ENCODE assay signal across 20 cellular contexts in genomic region chr4:20430555-20430954, GRCh38.
A peak's percentile ranks its signal among the peaks of the same experiment; 100 is the strongest.
DNase-seq lines count a peak whose midpoint lies in the region; ATAC-seq and TF ChIP-seq lines count a peak whose summit lies in the region.
"Had no signal": no experiment of that assay in that cellular context is flagged by ENCODE, and none has a peak within 500 bp of the region (broad histone marks: within the 10 kb centered on the region; RNA-seq: fewer than 3 reads in every experiment).

No MANE protein-coding gene starts in this region.

- DNase-seq in left ventricle myocardium inferior (no peak), Right ventricle myocardium inferior (ENCODE audit: missing footprints) (no peak), brain pericyte (ENCODE audit: low read depth, low spot score) (peak; percentile 13), mesenchymal stem cell (peak; percentile 32), Calu3 (no peak), endodermal cell (no peak)
- no peak for DNase-seq in activated naive CD4-positive, alpha-beta T cell treated with anti-CD3 and anti-CD28 coated beads, Interleukin-2, amount 10 ng/mL, durations not matched to agents 7 days and 5 days
- DNase-seq: 8988T; activated naive CD4-positive, alpha-beta T cell treated with anti-CD3 and anti-CD28 coated beads for 36 hours; activated T-cell treated with anti-CD3 and anti-CD28 coated beads for 4 hours; caudate nucleus; CD4-positive, CD25-positive, alpha-beta regulatory T cell; H9; KG1; NCI-H1417; NCI-H82; thyroid gland had no signal

- H3K36me3 ChIP-seq in left ventricle myocardium inferior (no peaks in the 10 kb centered on the region), mesenchymal stem cell (ENCODE audit: control insufficient read depth in 1 of 2, insufficient read depth in 2 of 2, low read depth in 1 of 2, low read length in 2 of 2) (no peaks in the 10 kb centered on the region), endodermal cell (ENCODE audit: control insufficient read depth, insufficient read depth, low read length) (no peaks in the 10 kb centered on the region)
- H3K36me3 ChIP-seq: thyroid gland had no signal

- H3K9me3 Mint-ChIP-seq in Calu3 (ENCODE audit: low read depth, unreplicated experiment) (no peaks in the 10 kb centered on the region), endodermal cell (no peaks in the 10 kb centered on the region)
- no peaks in the 10 kb centered on the region for H3K9me3 Mint-ChIP-seq in activated naive CD4-positive, alpha-beta T cell treated with anti-CD3 and anti-CD28 coated beads, Interleukin-2, amount 10 ng/mL, durations not matched to agents 7 days and 5 days
- H3K9me3 Mint-ChIP-seq: activated naive CD4-positive, alpha-beta T cell treated with anti-CD3 and anti-CD28 coated beads for 36 hours; H9; stimulated activated memory B cell treated with anti-CD40 and anti-IgM and Interleukin-4, amounts not matched to agents 10 μg/mL and 1 μg/mL and 100 μg/mL, for 72 hours had no signal

- H4K8ac ChIP-seq in mesenchymal stem cell (ENCODE audit: low read length) = no peak overlapping the region

- peak overlapping the region; percentile 43 for H3K27ac ChIP-seq in left ventricle myocardium inferior (replicated peaks)
- H3K27ac ChIP-seq in mesenchymal stem cell (ENCODE audit: low read length, poor library complexity, severe bottlenecking) = no peak overlapping the region
- no peak overlapping the region for H3K27ac ChIP-seq in endodermal cell (ENCODE audit: low read depth, low read length)
- H3K27ac ChIP-seq: thyroid gland had no signal

- H3K27me3 Mint-ChIP-seq in Calu3 (ENCODE audit: unreplicated experiment) (no peaks in the 10 kb centered on the region), endodermal cell (ENCODE audit: insufficient read depth) (peaks cover 19% of the 10 kb centered on the region)
- H3K27me3 Mint-ChIP-seq in activated naive CD4-positive, alpha-beta T cell treated with anti-CD3 and anti-CD28 coated beads, Interleukin-2, amount 10 ng/mL, durations not matched to agents 7 days and 5 days = no peaks in the 10 kb centered on the region
- H3K27me3 Mint-ChIP-seq: CD4-positive, CD25-positive, alpha-beta regulatory T cell; stimulated activated memory B cell treated with anti-CD40 and anti-IgM and Interleukin-4, amounts not matched to agents 10 μg/mL and 1 μg/mL and 100 μg/mL, for 72 hours had no signal

- no peak overlapping the region for H2BK5ac ChIP-seq in mesenchymal stem cell (ENCODE audit: low read depth, low read length, poor library complexity, severe bottlenecking)

- no peak overlapping the region for H2AFZ ChIP-seq in mesenchymal stem cell (ENCODE audit: low read depth, low read length)

- BruUV-seq in Calu3 (replicated peaks; lab: Mats Ljungman, UMichigan) = no TSS peak

- H3K4me3 Mint-ChIP-seq in Calu3 (ENCODE audit: low read depth, unreplicated experiment) (no peak overlapping the region), endodermal cell (no peak overlapping the region)
- H3K4me3 Mint-ChIP-seq in activated naive CD4-positive, alpha-beta T cell treated with anti-CD3 and anti-CD28 coated beads, Interleukin-2, amount 10 ng/mL, durations not matched to agents 7 days and 5 days = no peak overlapping the region
- H3K4me3 Mint-ChIP-seq: activated naive CD4-positive, alpha-beta T cell treated with anti-CD3 and anti-CD28 coated beads for 36 hours; CD4-positive, CD25-positive, alpha-beta regulatory T cell; H9; stimulated activated memory B cell treated with anti-CD40 and anti-IgM and Interleukin-4, amounts not matched to agents 10 μg/mL and 1 μg/mL and 100 μg/mL, for 72 hours had no signal

- CTCF ChIA-PET in Calu3 (lab: Charles Lee) = no interaction called here
- CTCF ChIA-PET in activated naive CD4-positive, alpha-beta T cell treated with anti-CD3 and anti-CD28 coated beads, Interleukin-2, amount 10 ng/mL, durations not matched to agents 7 days and 5 days (lab: Charles Lee) = interaction anchor here (1.5 to 1.6 kb wide), 2 partner anchors 8 to 14 kb away, joined by 3 to 4 read pairs; no protein-coding TSS in a partner anchor

- H3K4me1 Mint-ChIP-seq in Calu3 (ENCODE audit: low read depth, unreplicated experiment) (peaks cover 9% of the 10 kb centered on the region), endodermal cell (peaks cover 25% of the 10 kb centered on the region)
- no peaks in the 10 kb centered on the region for H3K4me1 Mint-ChIP-seq in activated naive CD4-positive, alpha-beta T cell treated with anti-CD3 and anti-CD28 coated beads, Interleukin-2, amount 10 ng/mL, durations not matched to agents 7 days and 5 days
- H3K4me1 Mint-ChIP-seq: CD4-positive, CD25-positive, alpha-beta regulatory T cell; stimulated activated memory B cell treated with anti-CD40 and anti-IgM and Interleukin-4, amounts not matched to agents 10 μg/mL and 1 μg/mL and 100 μg/mL, for 72 hours had no signal

- 29% methylated on average over 4 of the region's 4 CpGs for WGBS in mesenchymal stem cell
- WGBS in endodermal cell (ENCODE audit: insufficient coverage in 1 of 2, insufficient read length in 1 of 2), 2 experiments = 73 to 85% methylated on average over 4 of the region's 4 CpGs

- H3K36me3 Mint-ChIP-seq in Calu3 (ENCODE audit: insufficient read depth, unreplicated experiment) (no peaks in the 10 kb centered on the region), endodermal cell (ENCODE audit: low read depth) (no peaks in the 10 kb centered on the region)
- no peaks in the 10 kb centered on the region for H3K36me3 Mint-ChIP-seq in activated naive CD4-positive, alpha-beta T cell treated with anti-CD3 and anti-CD28 coated beads, Interleukin-2, amount 10 ng/mL, durations not matched to agents 7 days and 5 days
- H3K36me3 Mint-ChIP-seq: CD4-positive, CD25-positive, alpha-beta regulatory T cell; stimulated activated memory B cell treated with anti-CD40 and anti-IgM and Interleukin-4, amounts not matched to agents 10 μg/mL and 1 μg/mL and 100 μg/mL, for 72 hours had no signal

- H3K4ac ChIP-seq in mesenchymal stem cell (ENCODE audit: low read depth in 1 of 2, low read length in 2 of 2) = no peak overlapping the region

- no peak overlapping the region for H2BK12ac ChIP-seq in mesenchymal stem cell (ENCODE audit: low read length in 2 of 2)

- no peak overlapping the region for H3K4me2 ChIP-seq in mesenchymal stem cell (ENCODE audit: low read length, poor library complexity, severe bottlenecking)

- no peak overlapping the region for H2BK15ac ChIP-seq in mesenchymal stem cell (ENCODE audit: low read depth, poor library complexity, severe bottlenecking)

- no peak overlapping the region for H2BK120ac ChIP-seq in mesenchymal stem cell (ENCODE audit: low read depth, low read length)

- H3K18ac ChIP-seq in mesenchymal stem cell (ENCODE audit: low read depth in 1 of 2, low read length in 2 of 2) = no peak overlapping the region

- H3K9me3 ChIP-seq in left ventricle myocardium inferior (replicated peaks) (no peaks in the 10 kb centered on the region), mesenchymal stem cell (ENCODE audit: control insufficient read depth, low read length) (no peaks in the 10 kb centered on the region), endodermal cell (ENCODE audit: control insufficient read depth, low read length) (no peaks in the 10 kb centered on the region)
- H3K9me3 ChIP-seq: thyroid gland had no signal

- no peak overlapping the region for H3K4me3 ChIP-seq in left ventricle myocardium inferior
- H3K4me3 ChIP-seq in mesenchymal stem cell (ENCODE audit: insufficient read depth in 1 of 2, low read depth in 1 of 2, low read length in 2 of 2) = no peak overlapping the region
- no peak overlapping the region for H3K4me3 ChIP-seq in endodermal cell (ENCODE audit: low read length)
- H3K4me3 ChIP-seq: thyroid gland had no signal

- H3K4me1 ChIP-seq in left ventricle myocardium inferior (no peaks in the 10 kb centered on the region), mesenchymal stem cell (ENCODE audit: control insufficient read depth, insufficient read depth, low read depth, low read length) (no peaks in the 10 kb centered on the region), endodermal cell (ENCODE audit: control insufficient read depth, insufficient read depth, low read length) (peaks cover 13% of the 10 kb centered on the region)
- H3K4me1 ChIP-seq: thyroid gland had no signal

- H3K9ac ChIP-seq in mesenchymal stem cell (ENCODE audit: low read length) = peak overlapping the region; percentile 87
- no peak overlapping the region for H3K9ac ChIP-seq in endodermal cell (ENCODE audit: extremely low read depth, low read length, poor library complexity, severe bottlenecking)

- H3K23ac ChIP-seq in mesenchymal stem cell (ENCODE audit: low read length in 2 of 2) = no peak overlapping the region

- H3K27ac Mint-ChIP-seq in Calu3 (ENCODE audit: unreplicated experiment) = no peak overlapping the region
- H3K27ac Mint-ChIP-seq in endodermal cell = no peak overlapping the region
- H3K27ac Mint-ChIP-seq in activated naive CD4-positive, alpha-beta T cell treated with anti-CD3 and anti-CD28 coated beads, Interleukin-2, amount 10 ng/mL, durations not matched to agents 7 days and 5 days = no peak overlapping the region
- H3K27ac Mint-ChIP-seq: activated naive CD4-positive, alpha-beta T cell treated with anti-CD3 and anti-CD28 coated beads for 36 hours; CD4-positive, CD25-positive, alpha-beta regulatory T cell; H9; stimulated activated memory B cell treated with anti-CD40 and anti-IgM and Interleukin-4, amounts not matched to agents 10 μg/mL and 1 μg/mL and 100 μg/mL, for 72 hours had no signal

- peak overlapping the region in 1 of 2 experiments; percentile 1 for H3K14ac ChIP-seq in mesenchymal stem cell (ENCODE audit: low read length in 2 of 2)

- no peak overlapping the region for H4K91ac ChIP-seq in mesenchymal stem cell (ENCODE audit: low read length)

- intact Hi-C loops in left ventricle myocardium inferior (cut with micrococcal nuclease) (no loop called here), Right ventricle myocardium inferior (cut with DNase I) (no loop called here), Calu3 (cut with micrococcal nuclease; ENCODE audit: unreplicated experiment) (no loop called here)

- TF ChIP-seq CTCF in left ventricle myocardium inferior (IDR thresholded peaks at IDR 0.05; ENCODE audit: borderline replicate concordance) = no peak
- TF ChIP-seq CTCF in Calu3 (IDR thresholded peaks at IDR 0.05; ENCODE audit: unreplicated experiment) = no peak
- TF ChIP-seq CTCF in endodermal cell (conservative IDR thresholded peaks at IDR 0.05) = no peak

- H3K27me3 ChIP-seq in left ventricle myocardium inferior (ENCODE audit: low read depth) = no peaks in the 10 kb centered on the region
- no peaks in the 10 kb centered on the region for H3K27me3 ChIP-seq in mesenchymal stem cell (ENCODE audit: control insufficient read depth in 1 of 2, insufficient read depth in 1 of 2, low read length in 2 of 2)
- H3K27me3 ChIP-seq in endodermal cell (ENCODE audit: control insufficient read depth, insufficient read depth, low read length, poor library complexity, severe bottlenecking) = peaks cover 36% of the 10 kb centered on the region
- H3K27me3 ChIP-seq: thyroid gland had no signal

- ATAC-seq in Right ventricle myocardium inferior = no peak
- ATAC-seq in GM18517 (IDR thresholded peaks at IDR 0.05; ENCODE audit: unreplicated experiment) = no peak
- ATAC-seq: left lobe of liver; stimulated activated memory B cell treated with anti-CD40 and anti-IgM and Interleukin-4, amounts not matched to agents 10 μg/mL and 1 μg/mL and 100 μg/mL, for 72 hours had no signal

- H2AK5ac ChIP-seq in mesenchymal stem cell (ENCODE audit: low read length, severe bottlenecking) = no peak overlapping the region

- H3K79me1 ChIP-seq in mesenchymal stem cell (replicated peaks; ENCODE audit: low read length, poor library complexity, severe bottlenecking) = no peaks in the 10 kb centered on the region

Comparison
In these comparisons a context has a peak if more than half of its experiments do, and no peak if none do; other contexts are left out.
1. DNase-seq: peak in brain pericyte (single experiment) and mesenchymal stem cell (single experiment); none in left ventricle myocardium inferior (single experiment), Right ventricle myocardium inferior (single experiment), Calu3 (single experiment), endodermal cell (single experiment) and activated naive CD4-positive, alpha-beta T cell treated with anti-CD3 and anti-CD28 coated beads, Interleukin-2, amount 10 ng/mL, durations not matched to agents 7 days and 5 days (single experiment).